In genomic region chr10:33753389-33753788, GRCh38 we compare ENCODE assay signal across 6 cellular contexts.
"Had no signal": no experiment of that assay in that cellular context is flagged by ENCODE, and none has a peak within 500 bp of the region (broad histone marks: within the 10 kb centered on the region; RNA-seq: fewer than 3 reads in every experiment).

No MANE protein-coding gene starts in this region.

- H3K36me3 ChIP-seq: HAP-1 had no signal

- H3K4me3 ChIP-seq: GM23338, HAP-1, K562 had no signal

- H3K9me3 ChIP-seq: HAP-1 had no signal

- ATAC-seq: GM23338, HCT116, K562 had no signal

- DNase-seq: IMR-90, KG1 had no signal
